11 cellular contexts compared by ENCODE assay signal in the genomic region with DNA sequence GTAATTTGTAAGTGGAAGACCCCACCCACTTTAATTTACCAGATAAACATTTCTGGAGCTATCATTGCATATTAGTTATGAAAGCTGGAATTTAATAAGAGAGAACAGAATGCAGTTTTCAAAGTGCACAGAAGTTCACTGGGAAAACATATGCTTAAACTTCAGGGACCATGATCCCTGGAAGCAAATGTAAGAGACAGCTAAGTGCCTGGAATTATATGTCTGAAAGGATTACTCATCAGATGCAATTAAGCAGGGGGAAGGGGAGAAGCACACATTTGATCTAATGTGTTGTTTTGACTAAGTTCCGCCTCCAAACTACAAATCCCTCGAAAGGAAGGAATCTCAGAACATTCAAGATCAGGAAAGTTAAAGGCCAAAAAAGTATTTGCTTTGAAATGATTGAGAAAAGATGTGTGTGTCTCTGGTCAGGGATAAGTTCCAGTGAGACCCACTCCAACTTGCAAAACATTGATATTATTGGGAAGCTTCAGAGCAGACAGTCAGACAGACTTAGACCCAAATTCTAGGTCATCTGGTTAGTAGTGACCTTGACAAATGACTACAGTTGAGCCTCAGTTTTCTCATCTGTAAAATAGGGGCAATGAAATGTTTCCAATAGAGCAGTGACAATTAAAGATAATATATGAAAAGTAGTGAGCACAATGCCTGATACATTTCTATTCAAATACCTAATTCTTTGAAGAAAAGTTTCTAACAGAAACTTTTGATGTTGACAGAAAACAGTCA.
DNase-seq lines count a peak whose midpoint lies in the region; ATAC-seq and TF ChIP-seq lines count a peak whose summit lies in the region.
"Had no signal": no experiment of that assay in that cellular context is flagged by ENCODE, and none has a peak within 500 bp of the region (broad histone marks: within the 10 kb centered on the region; RNA-seq: fewer than 3 reads in every experiment).

No MANE protein-coding gene starts in this region.

- no peak overlapping the region for H4K8ac ChIP-seq in mesenchymal stem cell (ENCODE audit: low read length)

- TF ChIP-seq POLR2A in body of pancreas (IDR thresholded peaks at IDR 0.05) (no peak), vagina (IDR thresholded peaks at IDR 0.05) (no peak)

- no peak for ATAC-seq in left ventricle myocardium superior
- peak; percentile 19 for ATAC-seq in body of pancreas
- no peak for ATAC-seq in HG03095 (IDR thresholded peaks at IDR 0.05; ENCODE audit: unreplicated experiment)

- H3K36me3 ChIP-seq in right atrium auricular region, result no peaks in the 10 kb centered on the region
- H3K36me3 ChIP-seq in body of pancreas (replicated peaks in 1 of 2; ENCODE audit: insufficient read depth in 1 of 2, low read depth in 2 of 2), result no peaks in the 10 kb centered on the region
- H3K36me3 ChIP-seq in mesenchymal stem cell (ENCODE audit: control insufficient read depth in 1 of 2, insufficient read depth in 2 of 2, low read depth in 1 of 2, low read length in 2 of 2), result peaks cover 0 to 6% of the 10 kb centered on the region in 2 experiments
- no peaks in the 10 kb centered on the region for H3K36me3 ChIP-seq in vagina
- H3K36me3 ChIP-seq: BLaER1 treated with 17β-estradiol and CSF1 and Interleukin-3, amounts not matched to agents 10 nM and 100 nM had no signal

- H3K18ac ChIP-seq in mesenchymal stem cell (ENCODE audit: low read depth in 1 of 2, low read length in 2 of 2), result no peak overlapping the region

- H3K4me2 ChIP-seq in mesenchymal stem cell (ENCODE audit: low read length, poor library complexity, severe bottlenecking), result no peak overlapping the region
- H3K4me2 ChIP-seq: BLaER1 treated with 17β-estradiol and CSF1 and Interleukin-3, amounts not matched to agents 10 nM and 100 nM had no signal

- H3K14ac ChIP-seq in mesenchymal stem cell (ENCODE audit: low read length in 2 of 2), result no peak overlapping the region

- no peak overlapping the region for H4K91ac ChIP-seq in mesenchymal stem cell (ENCODE audit: low read length)

- TF ChIP-seq CTCF in right atrium auricular region (IDR thresholded peaks at IDR 0.05) (no peak), body of pancreas (IDR thresholded peaks at IDR 0.05) (no peak), vagina (IDR thresholded peaks at IDR 0.05) (no peak)

- no peak overlapping the region for H3K4ac ChIP-seq in mesenchymal stem cell (ENCODE audit: low read depth in 1 of 2, low read length in 2 of 2)

- H3K27me3 ChIP-seq in right atrium auricular region (no peaks in the 10 kb centered on the region), body of pancreas (no peaks in the 10 kb centered on the region), mesenchymal stem cell (ENCODE audit: control insufficient read depth in 1 of 2, insufficient read depth in 1 of 2, low read length in 2 of 2) (no peaks in the 10 kb centered on the region), vagina (no peaks in the 10 kb centered on the region)
- H3K27me3 ChIP-seq: BLaER1 treated with 17β-estradiol and CSF1 and Interleukin-3, amounts not matched to agents 10 nM and 100 nM had no signal

- H2AFZ ChIP-seq in mesenchymal stem cell (ENCODE audit: low read depth, low read length), result no peak overlapping the region

- peaks cover 0 to 12% of the 10 kb centered on the region in 2 donors for H3K9me3 ChIP-seq in right atrium auricular region
- H3K9me3 ChIP-seq in body of pancreas, result no peaks in the 10 kb centered on the region
- no peaks in the 10 kb centered on the region for H3K9me3 ChIP-seq in mesenchymal stem cell (ENCODE audit: control insufficient read depth, low read length)
- H3K9me3 ChIP-seq in vagina, result no peaks in the 10 kb centered on the region

- no peak overlapping the region for H2BK5ac ChIP-seq in mesenchymal stem cell (ENCODE audit: low read depth, low read length, poor library complexity, severe bottlenecking)

- H3K9ac ChIP-seq in mesenchymal stem cell (ENCODE audit: low read length), result peak overlapping the region; percentile 83
- H3K9ac ChIP-seq: BLaER1 treated with 17β-estradiol and CSF1 and Interleukin-3, amounts not matched to agents 10 nM and 100 nM had no signal

- no peak overlapping the region for H2BK120ac ChIP-seq in mesenchymal stem cell (ENCODE audit: low read depth, low read length)

- H3K4me3 ChIP-seq in right atrium auricular region (no peak overlapping the region), body of pancreas (no peak overlapping the region), mesenchymal stem cell (ENCODE audit: insufficient read depth in 1 of 2, low read depth in 1 of 2, low read length in 2 of 2) (peak overlapping the region in 1 of 2 experiments; percentile 46), vagina (no peak overlapping the region)
- H3K4me3 ChIP-seq: BLaER1 treated with 17β-estradiol and CSF1 and Interleukin-3, amounts not matched to agents 10 nM and 100 nM had no signal

- peaks cover 0 to 14% of the 10 kb centered on the region in 2 donors for H3K4me1 ChIP-seq in right atrium auricular region
- H3K4me1 ChIP-seq in body of pancreas, result peaks cover 23% of the 10 kb centered on the region
- peaks cover under 1% of the 10 kb centered on the region for H3K4me1 ChIP-seq in mesenchymal stem cell (ENCODE audit: control insufficient read depth, insufficient read depth, low read depth, low read length)
- peaks cover 26% of the 10 kb centered on the region for H3K4me1 ChIP-seq in vagina
- H3K4me1 ChIP-seq: BLaER1 treated with 17β-estradiol and CSF1 and Interleukin-3, amounts not matched to agents 10 nM and 100 nM had no signal

- H3K79me1 ChIP-seq in mesenchymal stem cell (replicated peaks; ENCODE audit: low read length, poor library complexity, severe bottlenecking), result peaks cover 4% of the 10 kb centered on the region

- DNase-seq in right atrium auricular region (ENCODE audit: low spot score), result no peak
- DNase-seq in left ventricle myocardium superior, result no peak
- no peak for DNase-seq in body of pancreas
- DNase-seq in mesenchymal stem cell, result peak; percentile 90
- DNase-seq in vagina (ENCODE audit: extremely low spot score in 2 of 2), result no peak
- no peak for DNase-seq in GF-D8 (lab: John Stamatoyannopoulos, UW)
- no peak for DNase-seq in RPMI8226
- DNase-seq: NCI-H187, WERI-Rb-1 had no signal

- H2BK15ac ChIP-seq in mesenchymal stem cell (ENCODE audit: low read depth, poor library complexity, severe bottlenecking), result no peak overlapping the region

- H2BK12ac ChIP-seq in mesenchymal stem cell (ENCODE audit: low read length in 2 of 2), result no peak overlapping the region

- intact Hi-C loops in left ventricle myocardium superior (cut with micrococcal nuclease) (no loop called here), body of pancreas (cut with DNase I) (no loop called here), vagina (cut with DNase I) (no loop called here)

- WGBS in body of pancreas, 2 donors, result 56 to 57% methylated on average over 2 of the region's 2 CpGs
- 0% methylated on average over 2 of the region's 2 CpGs for WGBS in mesenchymal stem cell

- no peak overlapping the region for H3K23ac ChIP-seq in mesenchymal stem cell (ENCODE audit: low read length in 2 of 2)

- no peak overlapping the region for H2AK5ac ChIP-seq in mesenchymal stem cell (ENCODE audit: low read length, severe bottlenecking)

- peak overlapping the region; percentile 42 to 56 for H3K27ac ChIP-seq in right atrium auricular region
- H3K27ac ChIP-seq in body of pancreas, result peak overlapping the region; percentile 48 to 75 (median 72)
- peak overlapping the region; percentile 96 for H3K27ac ChIP-seq in mesenchymal stem cell (ENCODE audit: low read length, poor library complexity, severe bottlenecking)
- peak overlapping the region; percentile 72 for H3K27ac ChIP-seq in vagina
- H3K27ac ChIP-seq: BLaER1 treated with 17β-estradiol and CSF1 and Interleukin-3, amounts not matched to agents 10 nM and 100 nM; WERI-Rb-1 had no signal
